Comparison of ENCODE assay signal across 9 cellular contexts in genomic region chr1:244837597-244838258, GRCh38. TPM values are rescaled to one million over a fixed set of nuclear protein-coding genes. Genes with fewer than 3 reads are reported as not detected.
DNase-seq lines count a peak whose midpoint lies in the region; ATAC-seq and TF ChIP-seq lines count a peak whose summit lies in the region.
"Had no signal": no experiment of that assay in that cellular context is flagged by ENCODE, and none has a peak within 500 bp of the region (broad histone marks: within the 10 kb centered on the region; RNA-seq: fewer than 3 reads in every experiment).

No MANE protein-coding gene starts in this region.

- ATAC-seq in HG02973 (IDR thresholded peaks at IDR 0.05; ENCODE audit: unreplicated experiment) = no peak

- H3K27me3 ChIP-seq in sigmoid colon = no peaks in the 10 kb centered on the region

- 51 to 84% methylated on average over 5 of the region's 5 CpGs for WGBS in sigmoid colon, 2 donors

- intact Hi-C loops in sigmoid colon (cut with DNase I) = loop anchor here (10.0 kb wide), 1 partner anchor 1583 kb away; the partner anchor contains the start of genes CEP170 and SDCCAG8

- peak overlapping the region; percentile 98 to 100 (median 99) for H3K27ac ChIP-seq in sigmoid colon

- TF ChIP-seq POLR2A in sigmoid colon (IDR thresholded peaks at IDR 0.05) = no peak

- peaks cover 0 to 23% (median 6%) of the 10 kb centered on the region in 4 donors for H3K36me3 ChIP-seq in sigmoid colon

- TF ChIP-seq EP300 in sigmoid colon (IDR thresholded peaks at IDR 0.05) = no peak

- no peaks in the 10 kb centered on the region for H3K9me3 ChIP-seq in sigmoid colon

- DNase-seq in DMS153 (lab: John Stamatoyannopoulos, UW) (peak; percentile 16), DMS153 treated with DMSO at 0.1 percent for 48 hours (lab: John Stamatoyannopoulos, UW; ENCODE audit: unreplicated experiment) (no peak), NCI-H69 (lab: John Stamatoyannopoulos, UW) (peak; percentile 62), cerebellar cortex (ENCODE audit: low spot score) (peak; percentile 62), sigmoid colon (no peak), KG1 (lab: John Stamatoyannopoulos, UW) (no peak), HPDE6-E6E7 (ENCODE audit: extremely low spot score) (no peak)
- DNase-seq: activated CD4-positive, alpha-beta T cell treated with anti-CD3 and anti-CD28 coated beads, Interleukin-2, amount 50 U/mL, for 1 hour had no signal

- peaks cover 0 to 72% (median 67%) of the 10 kb centered on the region in 4 donors for H3K4me1 ChIP-seq in sigmoid colon

- TF ChIP-seq CTCF in sigmoid colon (IDR thresholded peaks at IDR 0.05) = no peak

- H3K4me3 ChIP-seq in sigmoid colon = peak overlapping the region in 1 of 4 donors; percentile 81

RNA-seq across cellular contexts. Expression of gene COX20, which starts 2.3 kb away (rescaled TPM):
- 100 to 1,000 TPM in 1 of 4 donors, 10 to 100 TPM in 3; 59.7 to 132 (median 79.9) TPM for total RNA-seq in sigmoid colon
- 10 to 100 TPM; 35.2 to 62.4 (median 53.5) TPM for polyA plus RNA-seq in sigmoid colon

RNA-seq across cellular contexts. Expression of gene HNRNPU, which starts 26.6 kb away (rescaled TPM):
- total RNA-seq in sigmoid colon = 100 to 1,000 TPM; 264 to 339 (median 282) TPM
- polyA plus RNA-seq in sigmoid colon = 100 to 1,000 TPM in 1 of 3 donors, 10 to 100 TPM in 2; 71.0 to 201 (median 82.3) TPM

Comparison
In these comparisons a context has a peak if more than half of its experiments do, and no peak if none do; other contexts are left out.
1. DNase-seq: peak in DMS153 (single experiment), NCI-H69 (single experiment) and cerebellar cortex (single experiment); none in DMS153 treated with DMSO at 0.1 percent for 48 hours (single experiment), sigmoid colon (single experiment), KG1 (single experiment) and HPDE6-E6E7 (single experiment).